In the genomic region with DNA sequence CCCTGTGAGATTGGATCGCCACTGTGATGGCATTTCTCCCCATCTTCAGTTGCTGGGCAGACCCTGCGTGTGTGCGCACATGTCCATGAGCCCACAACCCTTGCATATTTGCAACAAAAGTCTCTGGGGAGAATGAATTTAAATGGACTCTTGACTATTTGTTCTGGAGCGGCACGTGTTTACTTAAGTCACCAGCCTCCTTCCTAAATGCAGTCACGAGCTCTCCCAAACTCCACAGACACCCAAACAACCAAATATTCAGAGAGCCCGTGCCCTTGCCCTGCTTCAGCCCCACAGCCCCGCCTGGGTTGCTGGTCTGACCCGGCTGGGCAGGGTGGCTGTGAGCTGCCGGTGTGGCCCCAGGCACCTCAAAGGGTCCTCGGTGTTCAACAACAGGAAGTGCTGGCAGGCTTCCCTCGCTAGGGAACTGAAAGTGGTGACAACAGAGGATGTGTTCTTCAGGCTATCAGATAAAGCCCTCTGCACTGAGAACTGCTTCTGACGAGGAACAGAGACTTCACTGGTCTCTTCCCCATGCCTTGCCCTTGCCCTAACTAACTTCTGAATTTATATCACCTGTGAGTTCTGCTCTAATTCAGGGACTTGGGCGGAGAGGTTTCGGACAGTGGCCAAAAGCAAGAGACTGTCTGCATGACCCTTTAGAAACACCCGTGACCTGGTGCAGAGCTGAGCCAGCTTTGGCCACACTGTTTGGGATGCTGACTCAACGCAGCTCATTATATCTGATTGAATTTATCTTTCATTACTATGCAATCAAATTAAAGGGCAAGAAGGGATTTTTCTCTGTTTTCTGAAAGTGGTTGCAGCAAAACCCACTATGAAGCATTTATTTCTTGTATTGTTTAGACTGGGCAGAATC, we compare ENCODE assay signal across 8 cellular contexts.
A peak's percentile ranks its signal among the peaks of the same experiment; 100 is the strongest.
DNase-seq lines count a peak whose midpoint lies in the region; ATAC-seq and TF ChIP-seq lines count a peak whose summit lies in the region.

No MANE protein-coding gene starts in this region.

- peak; percentile 61 for TF ChIP-seq POLR2A in GM19099 (IDR thresholded peaks at IDR 0.05; ENCODE audit: extremely low read depth, insufficient read length, low read depth)

- H3K27ac ChIP-seq in 22Rv1 (peak overlapping the region; percentile 32; the same call in 1 of the 2 replicates), SU-DHL-6 (ENCODE audit: low read depth, low read length) (peak overlapping the region; percentile 35)

- DNase-seq in activated naive CD8-positive, alpha-beta T cell treated with anti-CD3 and anti-CD28 coated beads, Interleukin-2, amount 50 U/mL, for 16 hours (ENCODE audit: low read depth, low spot score) = peak; percentile 19
- DNase-seq in islet precursor cell (peak; percentile 81), DMS 273 treated with DMSO at 0.1 percent for 48 hours (lab: John Stamatoyannopoulos, UW) (no peak)
- peak; percentile 35 to 48 for DNase-seq in stimulated activated CD4-positive, alpha-beta T cell treated with anti-CD3 and anti-CD28 coated beads, Interleukin-2, amount 100 ng/mL, for 48 hours

- no peaks in the 10 kb centered on the region for H3K27me3 ChIP-seq in SU-DHL-6 (ENCODE audit: low read length)

- TF ChIP-seq CTCF in 22Rv1 (IDR thresholded peaks at IDR 0.05) (no peak), SU-DHL-6 (IDR thresholded peaks at IDR 0.05; ENCODE audit: insufficient read depth, low read length, poor library complexity, severe bottlenecking) (no peak)

- H3F3A ChIP-seq in SU-DHL-6 (ENCODE audit: insufficient read depth) = no peaks in the 10 kb centered on the region

- H3K79me2 ChIP-seq in SU-DHL-6 (ENCODE audit: insufficient read depth, low read length) = no peaks in the 10 kb centered on the region

- no peaks in the 10 kb centered on the region for H3K9me3 ChIP-seq in SU-DHL-6 (ENCODE audit: insufficient read depth, low read length)

- H4K20me1 ChIP-seq in SU-DHL-6 (ENCODE audit: low read depth, low read length) = no peaks in the 10 kb centered on the region

- peak overlapping the region; percentile 34 for H3K9ac ChIP-seq in SU-DHL-6 (ENCODE audit: low read length)

- no peaks in the 10 kb centered on the region for H3K36me3 ChIP-seq in SU-DHL-6 (ENCODE audit: low read length)

- H2AFZ ChIP-seq in SU-DHL-6 (ENCODE audit: low read depth, low read length, severe bottlenecking) = peak overlapping the region; percentile 87

- H3K9me2 ChIP-seq in SU-DHL-6 (replicated peaks; ENCODE audit: insufficient read depth, low read length) = no peaks in the 10 kb centered on the region

- peak; percentile 100 for ATAC-seq in HG03354 (IDR thresholded peaks at IDR 0.05; ENCODE audit: poor library complexity, severe bottlenecking, unreplicated experiment)

- H3K4me3 ChIP-seq in SU-DHL-6 (ENCODE audit: insufficient read depth, low read length, poor library complexity, severe bottlenecking) = peak overlapping the region; percentile 25

- H3K4me2 ChIP-seq in SU-DHL-6 (ENCODE audit: low read depth, low read length, poor library complexity, severe bottlenecking) = peak overlapping the region; percentile 46
